Comparison of ENCODE assay signal across 12 cellular contexts in the genomic region with DNA sequence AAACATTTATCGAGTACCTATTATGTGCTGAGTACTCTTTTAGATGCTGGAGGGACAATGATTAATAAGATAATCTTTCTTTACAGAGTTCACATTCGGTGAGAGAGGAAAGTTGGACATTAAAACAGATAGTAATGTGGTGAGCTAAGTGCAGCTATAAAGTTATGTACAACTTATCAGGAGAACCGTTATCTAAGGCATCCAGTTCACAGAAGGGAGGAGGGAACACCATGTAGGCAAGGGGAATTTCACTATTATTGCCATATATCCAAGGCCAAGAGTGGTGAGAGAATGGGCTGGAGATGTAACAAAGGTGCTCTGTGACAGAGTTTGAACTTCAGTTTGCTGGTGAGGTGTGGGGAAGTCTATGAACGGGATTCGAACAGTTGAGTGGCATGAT.
"Had no signal": no experiment of that assay in that cellular context is flagged by ENCODE, and none has a peak within 500 bp of the region (broad histone marks: within the 10 kb centered on the region; RNA-seq: fewer than 3 reads in every experiment).

No MANE protein-coding gene starts in this region.

- H3K4me3 ChIP-seq: hepatocyte, lower lobe of right lung had no signal

- FAIRE-seq: TTC549 had no signal

- H3K27me3 ChIP-seq: hepatocyte had no signal

- H3K9me3 ChIP-seq: lower lobe of right lung had no signal

- H3K36me3 ChIP-seq: lower lobe of right lung had no signal

- H3K27ac ChIP-seq: hepatocyte, lower lobe of right lung had no signal

- DNase-seq: activated CD4-positive, alpha-beta T cell treated with anti-CD3 and anti-CD28 coated beads, Interleukin-2, amount 50 U/mL, for 1 hour; activated CD8-positive, alpha-beta memory T cell treated with anti-CD3 and anti-CD28 coated beads for 24 hours; activated gamma-delta T cell treated with Interleukin-2 at 50 U/mL for 16 hours; amygdala; cerebellar nuclear complex; effector memory CD4-positive, alpha-beta T cell; kidney glomerular epithelial cell; lower lobe of right lung; midbrain; T-helper 2 cell had no signal
